ENCODE assay signal across 18 cellular contexts in genomic region chr6:16622193-16622592, GRCh38.
DNase-seq lines count a peak whose midpoint lies in the region; ATAC-seq and TF ChIP-seq lines count a peak whose summit lies in the region.
"Had no signal": no experiment of that assay in that cellular context is flagged by ENCODE, and none has a peak within 500 bp of the region (broad histone marks: within the 10 kb centered on the region; RNA-seq: fewer than 3 reads in every experiment).

No MANE protein-coding gene starts in this region.

- H3K9me3 ChIP-seq in esophagus muscularis mucosa (no peaks in the 10 kb centered on the region), ascending aorta (no peaks in the 10 kb centered on the region)
- H3K9me3 ChIP-seq: A549, HAP-1, MG63 had no signal

- no peaks in the 10 kb centered on the region for H3K27me3 Mint-ChIP-seq in natural killer cell (ENCODE audit: low read depth in 2 of 2)
- no peaks in the 10 kb centered on the region for H3K27me3 Mint-ChIP-seq in natural killer cell treated with Interleukin-12 subunit alpha and Interleukin-12 subunit beta and Interleukin-15 and Interleukin-18, amount 100 ng/mL, for 72 hours
- no peaks in the 10 kb centered on the region for H3K27me3 Mint-ChIP-seq in activated T-helper 1 cell treated with anti-CD3 and anti-CD28 coated beads, Interleukin-12 subunit alpha, Interleukin-12 subunit beta, Interleukin-2, Interleukin-4 antibody, amounts not matched to agents 30 ng/mL and 10 ng/mL and 1 ng/mL, durations not matched to agents 14 hours and 24 hours and 36 hours (ENCODE audit: insufficient read depth)

- H3K36me3 Mint-ChIP-seq in natural killer cell = no peaks in the 10 kb centered on the region
- H3K36me3 Mint-ChIP-seq in natural killer cell treated with Interleukin-12 subunit alpha and Interleukin-12 subunit beta and Interleukin-15 and Interleukin-18, amount 100 ng/mL, for 72 hours = peaks cover 8% of the 10 kb centered on the region
- H3K36me3 Mint-ChIP-seq in activated T-helper 1 cell treated with anti-CD3 and anti-CD28 coated beads, Interleukin-12 subunit alpha, Interleukin-12 subunit beta, Interleukin-2, Interleukin-4 antibody, amounts not matched to agents 30 ng/mL and 10 ng/mL and 1 ng/mL, durations not matched to agents 14 hours and 24 hours and 36 hours (ENCODE audit: low read depth) = peaks cover 24% of the 10 kb centered on the region

- no peaks in the 10 kb centered on the region for H3K9me3 Mint-ChIP-seq in natural killer cell
- H3K9me3 Mint-ChIP-seq in natural killer cell treated with Interleukin-12 subunit alpha and Interleukin-12 subunit beta and Interleukin-15 and Interleukin-18, amount 100 ng/mL, for 72 hours = no peaks in the 10 kb centered on the region
- no peaks in the 10 kb centered on the region for H3K9me3 Mint-ChIP-seq in activated T-helper 1 cell treated with anti-CD3 and anti-CD28 coated beads, Interleukin-12 subunit alpha, Interleukin-12 subunit beta, Interleukin-2, Interleukin-4 antibody, amounts not matched to agents 30 ng/mL and 10 ng/mL and 1 ng/mL, durations not matched to agents 14 hours and 24 hours and 36 hours

- no peak overlapping the region for H3K27ac ChIP-seq in esophagus muscularis mucosa (replicated peaks in 1 of 4)
- H3K27ac ChIP-seq in ascending aorta = no peak overlapping the region

- ATAC-seq in natural killer cell (peak in 1 of 3 donors; percentile 20), GM21515 (IDR thresholded peaks at IDR 0.05; ENCODE audit: unreplicated experiment) (no peak)
- no peak for ATAC-seq in natural killer cell treated with Interleukin-12 subunit alpha and Interleukin-12 subunit beta and Interleukin-15 and Interleukin-18, amount 100 ng/mL, for 72 hours
- ATAC-seq: A549, HepG2, Right ventricle myocardium inferior had no signal

- TF ChIP-seq CTCF in natural killer cell (IDR thresholded peaks at IDR 0.05) (no peak), esophagus muscularis mucosa (IDR thresholded peaks at IDR 0.05) (no peak), ascending aorta (IDR thresholded peaks at IDR 0.05) (no peak)

- 94% methylated on average over 5 of the region's 5 CpGs for WGBS in esophagus muscularis mucosa

- H3K4me3 Mint-ChIP-seq in natural killer cell = no peak overlapping the region
- no peak overlapping the region for H3K4me3 Mint-ChIP-seq in natural killer cell treated with Interleukin-12 subunit alpha and Interleukin-12 subunit beta and Interleukin-15 and Interleukin-18, amount 100 ng/mL, for 72 hours
- H3K4me3 Mint-ChIP-seq in activated T-helper 1 cell treated with anti-CD3 and anti-CD28 coated beads, Interleukin-12 subunit alpha, Interleukin-12 subunit beta, Interleukin-2, Interleukin-4 antibody, amounts not matched to agents 30 ng/mL and 10 ng/mL and 1 ng/mL, durations not matched to agents 14 hours and 24 hours and 36 hours = no peak overlapping the region

- no peak for TF ChIP-seq EP300 in esophagus muscularis mucosa (IDR thresholded peaks at IDR 0.05)

- H3K4me1 ChIP-seq in esophagus muscularis mucosa (peaks cover 3 to 16% (median 7%) of the 10 kb centered on the region in 4 donors), ascending aorta (peaks cover 0 to 4% of the 10 kb centered on the region in 2 donors)

- no peak for TF ChIP-seq POLR2A in esophagus muscularis mucosa (IDR thresholded peaks at IDR 0.05; ENCODE audit: low read depth)

- H3K4me1 Mint-ChIP-seq in natural killer cell = peaks cover 42 to 49% of the 10 kb centered on the region in 2 donors
- H3K4me1 Mint-ChIP-seq in natural killer cell treated with Interleukin-12 subunit alpha and Interleukin-12 subunit beta and Interleukin-15 and Interleukin-18, amount 100 ng/mL, for 72 hours (ENCODE audit: low read depth in 2 of 2) = peaks cover 28 to 48% of the 10 kb centered on the region in 2 donors
- peaks cover 54% of the 10 kb centered on the region for H3K4me1 Mint-ChIP-seq in activated T-helper 1 cell treated with anti-CD3 and anti-CD28 coated beads, Interleukin-12 subunit alpha, Interleukin-12 subunit beta, Interleukin-2, Interleukin-4 antibody, amounts not matched to agents 30 ng/mL and 10 ng/mL and 1 ng/mL, durations not matched to agents 14 hours and 24 hours and 36 hours (ENCODE audit: low read depth)

- no peak overlapping the region for H3K4me3 ChIP-seq in esophagus muscularis mucosa
- H3K4me3 ChIP-seq in ascending aorta = no peak overlapping the region
- H3K4me3 ChIP-seq: A549, HAP-1, MG63 had no signal

- H3K27me3 ChIP-seq in esophagus muscularis mucosa = no peaks in the 10 kb centered on the region
- no peaks in the 10 kb centered on the region for H3K27me3 ChIP-seq in ascending aorta
- H3K27me3 ChIP-seq: MG63 had no signal

- intact Hi-C loops in natural killer cell (cut with micrococcal nuclease) (no loop called here), esophagus muscularis mucosa (cut with DNase I) (no loop called here), ascending aorta (cut with DNase I) (no loop called here)
- intact Hi-C loops in activated T-helper 1 cell treated with anti-CD3 and anti-CD28 coated beads, Interleukin-12 subunit alpha, Interleukin-12 subunit beta, Interleukin-2, Interleukin-4 antibody, amounts not matched to agents 30 ng/mL and 10 ng/mL and 1 ng/mL, durations not matched to agents 14 hours and 24 hours and 36 hours (cut with micrococcal nuclease) = no loop called here

- H3K27ac Mint-ChIP-seq in natural killer cell = peak overlapping the region; percentile 57 to 75
- H3K27ac Mint-ChIP-seq in natural killer cell treated with Interleukin-12 subunit alpha and Interleukin-12 subunit beta and Interleukin-15 and Interleukin-18, amount 100 ng/mL, for 72 hours = peak overlapping the region in 1 of 2 donors; percentile 85
- H3K27ac Mint-ChIP-seq in activated T-helper 1 cell treated with anti-CD3 and anti-CD28 coated beads, Interleukin-12 subunit alpha, Interleukin-12 subunit beta, Interleukin-2, Interleukin-4 antibody, amounts not matched to agents 30 ng/mL and 10 ng/mL and 1 ng/mL, durations not matched to agents 14 hours and 24 hours and 36 hours = peak overlapping the region; percentile 43

- H3K36me3 ChIP-seq in esophagus muscularis mucosa (no peaks in the 10 kb centered on the region), ascending aorta (no peaks in the 10 kb centered on the region)
- H3K36me3 ChIP-seq: HAP-1, MG63 had no signal

- DNase-seq in natural killer cell = no peak
- DNase-seq in natural killer cell treated with Interleukin-12 subunit alpha and Interleukin-12 subunit beta and Interleukin-15 and Interleukin-18, amount 100 ng/mL, for 72 hours (ENCODE audit: low spot score) = no peak
- no peak for DNase-seq in activated T-helper 1 cell treated with anti-CD3 and anti-CD28 coated beads, Interleukin-12 subunit alpha, Interleukin-12 subunit beta, Interleukin-2, Interleukin-4 antibody, amounts not matched to agents 30 ng/mL and 10 ng/mL and 1 ng/mL, durations not matched to agents 14 hours and 24 hours and 36 hours (ENCODE audit: low spot score)
- peak; percentile 3 for DNase-seq in esophagus muscularis mucosa (ENCODE audit: extremely low spot score)
- no peak for DNase-seq in ascending aorta (ENCODE audit: low spot score in 2 of 2)
- DNase-seq in activated CD4-positive, alpha-beta T cell treated with anti-CD3 and anti-CD28 coated beads, Interleukin-2, amount 50 U/mL, for 1 hour = no peak
- DNase-seq: DND-41, GF-D8, MG63, NCI-H1092 treated with DMSO at 0.1 percent for 48 hours, NCI-H187 treated with DMSO at 0.1 percent for 48 hours, NCI-H2171, NCI-H774 had no signal
